19 cellular contexts compared by ENCODE assay signal in the genomic region with DNA sequence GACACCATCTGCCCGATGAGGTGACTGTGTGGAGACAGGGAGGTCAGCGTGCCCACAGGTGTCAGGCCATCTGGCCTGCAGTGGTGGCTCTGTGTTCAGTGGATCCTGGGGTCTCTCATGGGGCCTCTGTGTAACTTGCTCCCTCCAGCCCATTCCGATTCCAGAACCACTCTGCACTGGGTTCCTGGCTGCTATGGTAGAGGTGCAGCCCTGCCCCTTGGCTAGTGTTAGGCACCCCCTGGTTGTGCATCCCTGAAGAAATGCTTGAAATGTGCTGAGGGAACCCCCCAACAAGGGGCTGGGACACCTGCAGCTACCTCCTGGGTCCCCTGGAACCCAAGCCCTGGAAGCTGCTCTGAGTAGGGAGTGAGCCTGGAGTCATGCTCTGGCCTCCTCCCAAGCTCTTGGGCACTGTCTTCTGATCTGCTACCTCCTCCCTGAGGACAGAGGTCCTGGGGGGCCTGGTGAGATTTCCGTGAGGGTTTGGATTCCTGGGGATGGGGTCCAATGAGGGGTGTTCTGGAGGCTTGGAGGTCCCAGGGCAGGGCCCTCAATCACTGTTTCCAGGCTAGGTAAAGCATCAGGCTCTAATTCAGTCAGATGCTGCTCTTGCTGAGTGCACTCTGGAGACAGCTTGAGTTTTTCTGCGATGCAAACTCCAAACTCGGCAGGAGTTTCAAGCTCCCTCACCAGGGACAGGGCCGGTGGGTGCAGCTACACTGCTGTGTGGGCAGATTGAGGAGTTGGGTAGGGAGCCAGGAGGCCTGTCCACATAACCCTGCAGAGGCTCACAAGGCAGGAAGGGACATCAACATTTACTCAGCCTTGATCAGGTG. TPM values are rescaled to one million over a fixed set of nuclear protein-coding genes. Genes with fewer than 3 reads are reported as not detected.
A peak's percentile ranks its signal among the peaks of the same experiment; 100 is the strongest.
DNase-seq lines count a peak whose midpoint lies in the region; ATAC-seq, FAIRE-seq and TF ChIP-seq lines count a peak whose summit lies in the region.
"Had no signal": no experiment of that assay in that cellular context is flagged by ENCODE, and none has a peak within 500 bp of the region (broad histone marks: within the 10 kb centered on the region; RNA-seq: fewer than 3 reads in every experiment).

No MANE protein-coding gene starts in this region.

- WGBS in heart right ventricle, 2 donors = 69 to 80% methylated on average over 7 of the region's 7 CpGs

- H3K9me3 Mint-ChIP-seq in astrocyte (ENCODE audit: unreplicated experiment) = no peaks in the 10 kb centered on the region

- H3K4me1 Mint-ChIP-seq in astrocyte (ENCODE audit: low read depth, unreplicated experiment) = no peaks in the 10 kb centered on the region

- H4K20me1 ChIP-seq in astrocyte (ENCODE audit: insufficient read depth, low read length) = no peaks in the 10 kb centered on the region
- H4K20me1 ChIP-seq: BLaER1 treated with 17β-estradiol and CSF1 and Interleukin-3, amounts not matched to agents 10 nM and 100 nM had no signal

- H3K27me3 ChIP-seq in right atrium auricular region = no peaks in the 10 kb centered on the region
- no peaks in the 10 kb centered on the region for H3K27me3 ChIP-seq in heart right ventricle
- H3K27me3 ChIP-seq in astrocyte (ENCODE audit: insufficient read depth, low read length) = no peaks in the 10 kb centered on the region
- H3K27me3 ChIP-seq in neutrophil = peaks cover 8% of the 10 kb centered on the region
- H3K27me3 ChIP-seq: BLaER1 treated with 17β-estradiol and CSF1 and Interleukin-3, amounts not matched to agents 10 nM and 100 nM had no signal

- no peak overlapping the region for H3K4me3 Mint-ChIP-seq in astrocyte (ENCODE audit: unreplicated experiment)

- intact Hi-C loops in heart right ventricle (cut with DNase I) = no loop called here
- intact Hi-C loops in posterior vena cava (cut with DNase I) = no loop called here

- H3K4me3 ChIP-seq in right atrium auricular region = no peak overlapping the region
- no peak overlapping the region for H3K4me3 ChIP-seq in heart right ventricle
- H3K4me3 ChIP-seq in astrocyte (ENCODE audit: insufficient read depth, low read depth, low read length) = no peak overlapping the region
- no peak overlapping the region for H3K4me3 ChIP-seq in neutrophil (ENCODE audit: low read depth in 1 of 2, low read length in 1 of 2)
- H3K4me3 ChIP-seq: BLaER1 treated with 17β-estradiol and CSF1 and Interleukin-3, amounts not matched to agents 10 nM and 100 nM had no signal

- H3K4me2 ChIP-seq in astrocyte (ENCODE audit: low read length) = no peak overlapping the region
- H3K4me2 ChIP-seq: BLaER1 treated with 17β-estradiol and CSF1 and Interleukin-3, amounts not matched to agents 10 nM and 100 nM had no signal

- H3K4me1 ChIP-seq in right atrium auricular region (no peaks in the 10 kb centered on the region), heart right ventricle (peaks cover 0 to 25% (median 0%) of the 10 kb centered on the region in 9 donors), astrocyte (ENCODE audit: insufficient read depth, low read length) (no peaks in the 10 kb centered on the region), neutrophil (ENCODE audit: control insufficient read depth in 1 of 2, insufficient read depth in 1 of 2, low read depth in 1 of 2, low read length in 1 of 2) (peaks cover 1 to 8% of the 10 kb centered on the region in 2 experiments)
- H3K4me1 ChIP-seq: BLaER1 treated with 17β-estradiol and CSF1 and Interleukin-3, amounts not matched to agents 10 nM and 100 nM had no signal

- peaks cover 31% of the 10 kb centered on the region for H3K27me3 Mint-ChIP-seq in astrocyte (ENCODE audit: low read depth, unreplicated experiment)

- H3K27ac ChIP-seq in right atrium auricular region = no peak overlapping the region
- no peak overlapping the region for H3K27ac ChIP-seq in heart right ventricle
- H3K27ac ChIP-seq in astrocyte (ENCODE audit: low read depth, low read length) = no peak overlapping the region
- H3K27ac ChIP-seq in neutrophil = peak overlapping the region; percentile 41
- H3K27ac ChIP-seq: BLaER1 treated with 17β-estradiol and CSF1 and Interleukin-3, amounts not matched to agents 10 nM and 100 nM had no signal

- no peak overlapping the region for H2AFZ ChIP-seq in astrocyte (ENCODE audit: low read depth, low read length)

- no peaks in the 10 kb centered on the region for H3K79me2 ChIP-seq in astrocyte (ENCODE audit: insufficient read depth, low read length)

- H3K36me3 ChIP-seq in right atrium auricular region (no peaks in the 10 kb centered on the region), heart right ventricle (peaks cover 0 to 48% (median 0%) of the 10 kb centered on the region in 9 donors), astrocyte (ENCODE audit: insufficient read depth, low read length) (no peaks in the 10 kb centered on the region), neutrophil (peaks cover 29% of the 10 kb centered on the region)
- H3K36me3 ChIP-seq: BLaER1 treated with 17β-estradiol and CSF1 and Interleukin-3, amounts not matched to agents 10 nM and 100 nM had no signal

- peak; percentile 44 for DNase-seq in right atrium auricular region (ENCODE audit: low spot score)
- no peak for DNase-seq in heart right ventricle
- DNase-seq in astrocyte (ENCODE audit: low read depth) = no peak
- no peak for DNase-seq in NOMO-1 treated with DMSO at 0.1 percent for 48 hours (lab: John Stamatoyannopoulos, UW; ENCODE audit: unreplicated experiment)
- no peak for DNase-seq in posterior vena cava (ENCODE audit: low spot score)
- DNase-seq: DMS153, EL, NCI-H1105 treated with DMSO at 0.1 percent for 48 hours, NCI-H187, NCI-H2171, NCI-H446 treated with DMSO at 0.1 percent for 48 hours, NCI-H748 treated with DMSO at 0.1 percent for 48 hours had no signal

- no peak for TF ChIP-seq CTCF in right atrium auricular region (IDR thresholded peaks at IDR 0.05)
- TF ChIP-seq CTCF in heart right ventricle (IDR thresholded peaks at IDR 0.05) = no peak
- no peak for TF ChIP-seq CTCF in astrocyte (IDR thresholded peaks at IDR 0.05; ENCODE audit: insufficient read depth, low read depth, low read length)
- no peak for TF ChIP-seq CTCF in neutrophil (IDR thresholded peaks at IDR 0.05)

- H3K36me3 Mint-ChIP-seq in astrocyte (ENCODE audit: low read depth, unreplicated experiment) = no peaks in the 10 kb centered on the region

- H3K9ac ChIP-seq in astrocyte (ENCODE audit: low read length) = no peak overlapping the region
- H3K9ac ChIP-seq: BLaER1 treated with 17β-estradiol and CSF1 and Interleukin-3, amounts not matched to agents 10 nM and 100 nM had no signal

- H3K9me3 ChIP-seq in right atrium auricular region (no peaks in the 10 kb centered on the region), heart right ventricle (no peaks in the 10 kb centered on the region), astrocyte (ENCODE audit: insufficient read depth, low read depth, low read length) (no peaks in the 10 kb centered on the region), neutrophil (no peaks in the 10 kb centered on the region)

- H3K27ac Mint-ChIP-seq in astrocyte (ENCODE audit: unreplicated experiment) = peak overlapping the region; percentile 0

- ATAC-seq in heart right ventricle = no peak
- ATAC-seq in GM18873 (IDR thresholded peaks at IDR 0.05; ENCODE audit: low FRiP score, unreplicated experiment) = no peak
- ATAC-seq: Panc1, Right ventricle myocardium inferior had no signal

- no peak for FAIRE-seq in astrocyte (lab: Jason Lieb, UNC)
- FAIRE-seq: H54 had no signal

RNA-seq across cellular contexts. Expression of a gene that starts 27.7 kb away (rescaled TPM):
- total RNA-seq in right atrium auricular region = 10 to 100 TPM; 62.0 to 77.2 TPM
- total RNA-seq in heart right ventricle = 10 to 100 TPM; 12.7 to 40.8 (median 24.9) TPM
- 10 to 100 TPM; 65.3 to 70.2 TPM for polyA plus RNA-seq in heart right ventricle
- total RNA-seq in astrocyte = not detected in 2 replicates
- 10 to 100 TPM; 45.5 to 54.1 TPM for total RNA-seq in posterior vena cava
- polyA plus RNA-seq: AG04450 had no signal

Comparison
In these comparisons a context has a peak if more than half of its experiments do, and no peak if none do; other contexts are left out.
1. RNA of a gene that starts 27.7 kb away (total RNA-seq): 62.0 to 77.2 TPM in right atrium auricular region, 45.5 to 54.1 TPM in posterior vena cava and 12.7 to 40.8 TPM in heart right ventricle; not detected in astrocyte; every median in the first group is over 10 times any median in the second.